Comparison of ENCODE assay signal across 14 cellular contexts in the genomic region with DNA sequence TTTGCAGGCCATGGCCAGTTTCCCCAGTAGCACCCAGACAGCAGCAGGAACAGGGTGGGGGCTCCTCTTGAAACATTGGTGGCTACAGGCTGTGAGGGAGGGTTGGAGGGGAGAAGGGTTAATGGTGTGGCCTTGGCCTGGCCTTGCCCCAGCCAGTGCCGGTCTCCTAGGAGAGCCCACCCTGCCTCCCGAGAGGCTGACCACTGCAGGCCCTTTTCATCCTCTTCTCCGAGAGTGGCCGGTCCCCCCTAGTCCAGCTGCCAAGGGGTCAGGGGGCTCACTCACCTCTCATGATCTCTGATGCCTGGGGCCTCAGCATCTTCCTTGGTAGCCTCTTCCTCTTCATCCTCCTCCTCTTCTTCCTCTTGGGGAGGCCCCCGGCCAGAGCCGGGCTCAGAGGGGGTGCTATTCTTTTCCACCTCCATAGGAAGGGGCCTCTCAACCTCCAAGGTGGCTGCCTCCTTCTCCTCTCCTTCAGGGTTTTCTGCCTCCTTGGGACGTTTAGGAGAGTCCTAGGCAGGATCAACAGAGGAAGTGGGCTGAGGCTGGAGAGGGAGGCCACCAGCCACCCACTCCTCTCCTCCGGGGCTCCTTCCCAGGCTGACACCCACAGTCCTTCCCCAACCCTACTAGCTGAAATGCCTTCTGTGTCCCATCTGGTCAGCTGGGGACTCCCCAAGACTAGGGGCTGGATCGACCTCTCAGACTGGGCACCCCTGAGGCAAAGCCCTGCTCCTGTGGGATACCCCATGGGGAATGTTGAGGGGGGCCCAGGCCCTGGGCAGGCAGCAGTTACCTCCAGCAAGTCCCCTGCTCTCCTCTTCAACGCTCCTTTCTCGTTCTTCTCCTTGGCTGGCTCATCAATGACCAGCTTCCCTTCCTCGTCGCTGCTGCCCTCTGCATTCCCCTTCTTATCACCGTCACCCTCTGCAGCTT. TPM values are rescaled to one million over a fixed set of nuclear protein-coding genes. Genes with fewer than 3 reads are reported as not detected.
DNase-seq lines count a peak whose midpoint lies in the region; ATAC-seq and TF ChIP-seq lines count a peak whose summit lies in the region.
"Had no signal": no experiment of that assay in that cellular context is flagged by ENCODE, and none has a peak within 500 bp of the region (broad histone marks: within the 10 kb centered on the region; RNA-seq: fewer than 3 reads in every experiment).

No MANE protein-coding gene starts in this region.

- TF ChIP-seq CTCF in CD14-positive monocyte (IDR thresholded peaks at IDR 0.05) (no peak), GM23338 (conservative IDR thresholded peaks at IDR 0.05; ENCODE audit: low read depth in 2 of 2) (no peak)

- no peak overlapping the region for H2AFZ ChIP-seq in GM23338
- H2AFZ ChIP-seq: GM23248 had no signal

- peaks cover 43% of the 10 kb centered on the region for H3K79me2 ChIP-seq in GM23338 (replicated peaks; ENCODE audit: insufficient read depth)

- intact Hi-C loops in CD14-positive monocyte (cut with micrococcal nuclease): no loop called here

- H3K36me3 Mint-ChIP-seq in CD14-positive monocyte (peaks cover 28 to 41% of the 10 kb centered on the region in 2 donors), GM23338 (ENCODE audit: low read depth) (peaks cover 46% of the 10 kb centered on the region)
- peaks cover 75% of the 10 kb centered on the region for H3K36me3 Mint-ChIP-seq in activated CD8-positive, alpha-beta T cell treated with anti-CD3 and anti-CD28 coated beads, Interleukin-2, amount 10 ng/mL, durations not matched to agents 7 days and 5 days (ENCODE audit: low read depth)

- peaks cover 5% of the 10 kb centered on the region; the same call in 1 of the 2 replicates for H3K36me3 ChIP-seq in GM23338 (ENCODE audit: insufficient read depth)
- H3K36me3 ChIP-seq in mesodermal cell (ENCODE audit: control insufficient read depth, insufficient read depth, low read length): peaks cover 49% of the 10 kb centered on the region

- peaks cover 39% of the 10 kb centered on the region for H3F3A ChIP-seq in GM23338 (replicated peaks; ENCODE audit: low read depth)

- no peak for ATAC-seq in GM23338
- no peak for ATAC-seq in activated CD8-positive, alpha-beta T cell treated with anti-CD3 and anti-CD28 coated beads, Interleukin-2, amount 10 ng/mL, durations not matched to agents 7 days and 5 days
- ATAC-seq: naive thymus-derived CD4-positive, alpha-beta T cell had no signal

- peaks cover 9% of the 10 kb centered on the region for H4K20me1 ChIP-seq in GM23338 (replicated peaks; ENCODE audit: insufficient read depth)

- H3K27ac Mint-ChIP-seq in CD14-positive monocyte (peak overlapping the region; percentile 33 to 89 (median 80)), GM23338 (0 out of 2 replicates have a peak overlapping the region, but pooled peaks have one; percentile 58)
- H3K27ac Mint-ChIP-seq in activated CD8-positive, alpha-beta T cell treated with anti-CD3 and anti-CD28 coated beads, Interleukin-2, amount 10 ng/mL, durations not matched to agents 7 days and 5 days: peak overlapping the region; percentile 39

- H3K4me2 ChIP-seq in GM23338: no peak overlapping the region

- WGBS in mesodermal cell (ENCODE audit: insufficient coverage in 2 of 2), 2 experiments: 96 to 100% methylated on average over 10 to 12 of the region's 14 CpGs

- CTCF ChIA-PET in activated CD8-positive, alpha-beta T cell treated with anti-CD3 and anti-CD28 coated beads, Interleukin-2, amount 10 ng/mL, durations not matched to agents 7 days and 5 days (lab: Charles Lee): interaction anchor here (0.8 to 4.4 kb wide), 3 partner anchors 17 to 146 kb away, joined by 3 to 79 read pairs (median 6); partner anchors contain the start of genes ISG20L2 and METTL25B

- DNase-seq in CD14-positive monocyte (ENCODE audit: low spot score) (no peak), GM23338 (ENCODE audit: low spot score) (no peak), T-helper 9 cell (no peak), NCI-H2171 treated with DMSO at 0.1 percent for 48 hours (lab: John Stamatoyannopoulos, UW) (no peak), ureter (ENCODE audit: low spot score) (no peak)
- DNase-seq in activated CD8-positive, alpha-beta T cell treated with anti-CD3 and anti-CD28 coated beads, Interleukin-2, amount 10 ng/mL, durations not matched to agents 7 days and 5 days: no peak
- DNase-seq: activated T-cell treated with anti-CD3 and anti-CD28 coated beads, Interleukin-2, amount 50 U/mL, for 1 hour; GF-D8; GM23248; head of caudate nucleus; naive thymus-derived CD4-positive, alpha-beta T cell; NCI-H2029 treated with DMSO at 0.1 percent for 48 hours; SHP77 had no signal

- H3K4me3 ChIP-seq in GM23338: no peak overlapping the region
- no peak overlapping the region for H3K4me3 ChIP-seq in mesodermal cell (ENCODE audit: extremely low read depth, insufficient read depth, low read length, poor library complexity, severe bottlenecking)
- H3K4me3 ChIP-seq: GM23248 had no signal

- POLR2A ChIA-PET in activated CD8-positive, alpha-beta T cell treated with anti-CD3 and anti-CD28 coated beads, Interleukin-2, amount 10 ng/mL, durations not matched to agents 7 days and 5 days (lab: Charles Lee): interaction anchor here (3.3 kb wide), 1 partner anchor 8 kb away, joined by 42 read pairs; the partner anchor contains the start of gene HDGF

- peaks cover 0 to 2% (median 0%) of the 10 kb centered on the region in 7 donors for H3K9me3 Mint-ChIP-seq in CD14-positive monocyte
- no peaks in the 10 kb centered on the region; the same call in 1 of the 3 replicates for H3K9me3 Mint-ChIP-seq in GM23338
- H3K9me3 Mint-ChIP-seq in activated CD8-positive, alpha-beta T cell treated with anti-CD3 and anti-CD28 coated beads, Interleukin-2, amount 10 ng/mL, durations not matched to agents 7 days and 5 days (ENCODE audit: insufficient read depth): no peaks in the 10 kb centered on the region

- H3K27ac ChIP-seq in GM23338 (ENCODE audit: low read depth) (no peak overlapping the region; the same call in 1 of the 2 replicates), mesodermal cell (ENCODE audit: low read depth, low read length, severe bottlenecking) (peak overlapping the region; percentile 29)

- peaks cover 50% of the 10 kb centered on the region for H3K4me1 Mint-ChIP-seq in CD14-positive monocyte
- H3K4me1 Mint-ChIP-seq in GM23338: peaks cover 50% of the 10 kb centered on the region
- H3K4me1 Mint-ChIP-seq in activated CD8-positive, alpha-beta T cell treated with anti-CD3 and anti-CD28 coated beads, Interleukin-2, amount 10 ng/mL, durations not matched to agents 7 days and 5 days (ENCODE audit: low read depth): peaks cover 79% of the 10 kb centered on the region

- no peaks in the 10 kb centered on the region for H3K27me3 ChIP-seq in GM23338 (ENCODE audit: insufficient read depth)

- H3K4me3 Mint-ChIP-seq in CD14-positive monocyte (no peak overlapping the region), GM23338 (no peak overlapping the region)
- H3K4me3 Mint-ChIP-seq in activated CD8-positive, alpha-beta T cell treated with anti-CD3 and anti-CD28 coated beads, Interleukin-2, amount 10 ng/mL, durations not matched to agents 7 days and 5 days: no peak overlapping the region
- H3K4me3 Mint-ChIP-seq: naive thymus-derived CD4-positive, alpha-beta T cell had no signal

- H3K4me1 ChIP-seq in GM23338 (ENCODE audit: insufficient read depth) (peaks cover 52% of the 10 kb centered on the region), mesodermal cell (ENCODE audit: control insufficient read depth, insufficient read depth, low read length, poor library complexity, severe bottlenecking) (peaks cover 29% of the 10 kb centered on the region)

- no peaks in the 10 kb centered on the region for H3K9me3 ChIP-seq in mesodermal cell (ENCODE audit: control insufficient read depth, low read length)

- H3K9me2 ChIP-seq in GM23338 (ENCODE audit: insufficient read depth): no peaks in the 10 kb centered on the region

- H3K27me3 Mint-ChIP-seq in CD14-positive monocyte (ENCODE audit: low read depth in 3 of 3) (peaks cover 0 to 3% (median 2%) of the 10 kb centered on the region in 3 donors), GM23338 (ENCODE audit: insufficient read depth, low read depth, poor library complexity) (peaks cover 36% of the 10 kb centered on the region)
- H3K27me3 Mint-ChIP-seq in activated CD8-positive, alpha-beta T cell treated with anti-CD3 and anti-CD28 coated beads, Interleukin-2, amount 10 ng/mL, durations not matched to agents 7 days and 5 days (ENCODE audit: low read depth): no peaks in the 10 kb centered on the region
- H3K27me3 Mint-ChIP-seq: naive thymus-derived CD4-positive, alpha-beta T cell had no signal

RNA-seq across cellular contexts. Expression of gene MRPL24, which starts 2.7 kb away (rescaled TPM):
- polyA plus RNA-seq in CD14-positive monocyte: 10 to 100 TPM; 38.4 to 47.0 TPM
- total RNA-seq in GM23338 (2014; rRNA removed; shearing (Covaris generic)): 18.8 and 23.8 TPM in 2 replicates
- polyA plus RNA-seq in GM23338 (2016; fragmentation: Nextera tagmentation; extraction: Ambion mirVana): 45.7 and 52.4 TPM in 2 replicates
- 10 to 100 TPM; 59.8 to 62.6 TPM for total RNA-seq in activated CD8-positive, alpha-beta T cell treated with anti-CD3 and anti-CD28 coated beads, Interleukin-2, amount 10 ng/mL, durations not matched to agents 7 days and 5 days
- polyA plus RNA-seq in mesodermal cell (2013, experiment 1 of 2): 42.2 TPM
- 38.4 TPM for polyA plus RNA-seq in mesodermal cell (2013, experiment 2 of 2)
- total RNA-seq in ureter: 91.6 TPM

RNA-seq across cellular contexts. Expression of gene HDGF, which starts 7.8 kb away (rescaled TPM):
- polyA plus RNA-seq in CD14-positive monocyte (10 to 100 TPM; 23.9 to 49.9 TPM), GM23338 (2016; fragmentation: Nextera tagmentation; extraction: Ambion mirVana) (106 and 126 TPM in 2 replicates)
- 230 and 251 TPM in 2 replicates for total RNA-seq in GM23338 (2014; rRNA removed; shearing (Covaris generic))
- total RNA-seq in activated CD8-positive, alpha-beta T cell treated with anti-CD3 and anti-CD28 coated beads, Interleukin-2, amount 10 ng/mL, durations not matched to agents 7 days and 5 days: 100 to 1,000 TPM; 261 to 264 TPM
- polyA plus RNA-seq in mesodermal cell (2013, experiment 1 of 2): 265 TPM
- polyA plus RNA-seq in mesodermal cell (2013, experiment 2 of 2): 248 TPM
- total RNA-seq in ureter: 151 TPM

RNA-seq across cellular contexts. Expression of gene ISG20L2, which starts 15.1 kb away (rescaled TPM):
- polyA plus RNA-seq in CD14-positive monocyte (10 to 100 TPM; 17.2 to 18.1 TPM), GM23338 (2016; fragmentation: Nextera tagmentation; extraction: Ambion mirVana) (22.2 and 23.1 TPM in 2 replicates)
- total RNA-seq in GM23338 (2014; rRNA removed; shearing (Covaris generic)): 34.9 and 50.9 TPM in 2 replicates
- 10 to 100 TPM; 56.3 to 58.8 TPM for total RNA-seq in activated CD8-positive, alpha-beta T cell treated with anti-CD3 and anti-CD28 coated beads, Interleukin-2, amount 10 ng/mL, durations not matched to agents 7 days and 5 days
- polyA plus RNA-seq in mesodermal cell (2013, experiment 1 of 2): 31.7 TPM
- polyA plus RNA-seq in mesodermal cell (2013, experiment 2 of 2): 24.1 TPM
- 42.7 TPM for total RNA-seq in ureter

RNA-seq across cellular contexts. Expression of gene METTL25B, which starts 15.4 kb away (rescaled TPM):
- polyA plus RNA-seq in CD14-positive monocyte (1 to 10 TPM; 4.6 to 4.8 TPM), GM23338 (2016; fragmentation: Nextera tagmentation; extraction: Ambion mirVana) (18.1 and 21.1 TPM in 2 replicates)
- 12.9 and 18.3 TPM in 2 replicates for total RNA-seq in GM23338 (2014; rRNA removed; shearing (Covaris generic))
- 10 to 100 TPM; 30.0 to 34.0 TPM for total RNA-seq in activated CD8-positive, alpha-beta T cell treated with anti-CD3 and anti-CD28 coated beads, Interleukin-2, amount 10 ng/mL, durations not matched to agents 7 days and 5 days
- polyA plus RNA-seq in mesodermal cell (2013, experiment 1 of 2): 31.7 TPM
- polyA plus RNA-seq in mesodermal cell (2013, experiment 2 of 2): 24.9 TPM
- total RNA-seq in ureter: 49.5 TPM

RNA-seq across cellular contexts. Expression of gene PRCC, which starts 23.7 kb away (rescaled TPM):
- polyA plus RNA-seq in CD14-positive monocyte (10 to 100 TPM; 26.7 to 29.6 TPM), GM23338 (2016; fragmentation: Nextera tagmentation; extraction: Ambion mirVana) (65.3 and 66.2 TPM in 2 replicates)
- 58.6 and 72.9 TPM in 2 replicates for total RNA-seq in GM23338 (2014; rRNA removed; shearing (Covaris generic))
- 10 to 100 TPM; 71.9 to 75.5 TPM for total RNA-seq in activated CD8-positive, alpha-beta T cell treated with anti-CD3 and anti-CD28 coated beads, Interleukin-2, amount 10 ng/mL, durations not matched to agents 7 days and 5 days
- 88.8 TPM for polyA plus RNA-seq in mesodermal cell (2013, experiment 1 of 2)
- 79.1 TPM for polyA plus RNA-seq in mesodermal cell (2013, experiment 2 of 2)
- 70.9 TPM for total RNA-seq in ureter
